ENCODE assay signal across 1 cellular context in the genomic region with DNA sequence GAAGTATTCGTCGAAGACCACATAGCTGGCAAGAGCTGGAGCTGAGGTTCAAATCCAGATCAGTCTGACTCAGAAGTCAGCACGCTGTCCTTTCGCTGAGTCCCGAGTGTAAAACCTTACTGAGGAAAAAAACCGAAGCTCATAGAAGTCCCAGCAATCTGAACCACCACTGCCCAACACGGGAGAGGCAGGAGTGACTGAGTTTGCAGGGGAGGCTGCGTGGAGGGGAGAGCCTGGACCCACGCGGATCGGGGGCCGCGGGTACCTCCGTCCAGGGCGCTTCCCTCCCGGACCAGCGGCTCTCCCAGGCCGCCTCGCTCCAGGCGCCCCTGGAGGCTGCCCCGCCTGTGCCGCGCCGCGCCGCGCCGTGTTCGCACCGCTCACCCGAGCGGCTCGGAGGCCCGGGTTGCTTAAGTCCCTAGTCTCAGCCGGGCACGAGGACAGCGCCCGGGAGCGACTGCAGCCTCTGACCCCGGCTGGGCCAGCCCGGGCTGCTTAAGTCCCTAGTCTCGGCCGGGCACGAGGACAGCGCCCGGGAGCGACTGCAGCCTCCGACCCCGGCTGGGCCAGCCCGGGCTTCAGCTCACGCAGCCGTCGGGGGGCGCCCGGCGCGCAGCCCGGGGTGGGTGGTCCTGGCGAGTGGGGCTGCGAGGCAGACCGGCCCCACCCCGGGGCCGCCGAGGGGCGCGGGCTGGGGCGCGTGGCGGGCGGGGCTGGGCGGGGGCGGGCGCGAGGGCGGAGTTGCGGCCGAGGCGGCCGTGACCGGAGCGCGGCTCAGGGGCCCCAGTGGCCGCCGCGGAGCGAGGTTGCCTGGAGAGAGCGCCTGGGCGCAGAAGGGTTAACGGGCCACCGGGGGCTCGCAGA.
TF ChIP-seq lines count a peak whose summit lies in the region.

A gene (plus strand): TSS at position 777 of the 864 bp plus-strand sequence. CDS start 2,881 bp downstream, outside the sequence.

TF ChIP-seq in HEK293, 187 proteins besides CTCF, POLR2A, EP300 and RAD21 (continued from another document and continues in another):
- TF ChIP-seq, protein P1, sequence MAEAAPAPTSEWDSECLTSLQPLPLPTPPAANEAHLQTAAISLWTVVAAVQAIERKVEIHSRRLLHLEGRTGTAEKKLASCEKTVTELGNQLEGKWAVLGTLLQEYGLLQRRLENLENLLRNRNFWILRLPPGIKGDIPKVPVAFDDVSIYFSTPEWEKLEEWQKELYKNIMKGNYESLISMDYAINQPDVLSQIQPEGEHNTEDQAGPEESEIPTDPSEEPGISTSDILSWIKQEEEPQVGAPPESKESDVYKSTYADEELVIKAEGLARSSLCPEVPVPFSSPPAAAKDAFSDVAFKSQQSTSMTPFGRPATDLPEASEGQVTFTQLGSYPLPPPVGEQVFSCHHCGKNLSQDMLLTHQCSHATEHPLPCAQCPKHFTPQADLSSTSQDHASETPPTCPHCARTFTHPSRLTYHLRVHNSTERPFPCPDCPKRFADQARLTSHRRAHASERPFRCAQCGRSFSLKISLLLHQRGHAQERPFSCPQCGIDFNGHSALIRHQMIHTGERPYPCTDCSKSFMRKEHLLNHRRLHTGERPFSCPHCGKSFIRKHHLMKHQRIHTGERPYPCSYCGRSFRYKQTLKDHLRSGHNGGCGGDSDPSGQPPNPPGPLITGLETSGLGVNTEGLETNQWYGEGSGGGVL (tag by site-specific recombination; IDR thresholded peaks at IDR 0.05): peak; percentile 43; the same call in 1 of the 2 replicates
- TF ChIP-seq ZNF354C (tag by site-specific recombination; IDR thresholded peaks at IDR 0.05; ENCODE audit: borderline replicate concordance, low read depth) (no peak), ZNF747 (tag by site-specific recombination; IDR thresholded peaks at IDR 0.05) (no peak), ZNF76 (tag by site-specific recombination; IDR thresholded peaks at IDR 0.05; ENCODE audit: borderline replicate concordance, low read depth) (peak; percentile 34; the same call in 1 of the 2 replicates), OSR2 (tag by site-specific recombination; IDR thresholded peaks at IDR 0.05) (no peak), ZNF157 (tag by site-specific recombination; IDR thresholded peaks at IDR 0.05) (no peak), ZNF707 (tag by site-specific recombination; IDR thresholded peaks at IDR 0.05) (no peak), ZNF670 (tag by site-specific recombination; IDR thresholded peaks at IDR 0.05; ENCODE audit: low read depth) (no peak), ZNF169 (tag by site-specific recombination; IDR thresholded peaks at IDR 0.05) (no peak), ZNF16 (tag by site-specific recombination; IDR thresholded peaks at IDR 0.05; ENCODE audit: low read depth) (no peak), ZFHX2 (tag by site-specific recombination; conservative IDR thresholded peaks at IDR 0.05) (no peak), ZNF629 (tag by site-specific recombination; IDR thresholded peaks at IDR 0.05) (no peak), ZNF585B (tag by site-specific recombination; IDR thresholded peaks at IDR 0.05) (no peak), ZNF138 (tag by site-specific recombination; IDR thresholded peaks at IDR 0.05; ENCODE audit: borderline replicate concordance) (no peak), ZBTB8A (tag by site-specific recombination; IDR thresholded peaks at IDR 0.05) (peak; percentile 72), ZBTB1 (tag by site-specific recombination; IDR thresholded peaks at IDR 0.05) (no peak), ZNF2 (tag by site-specific recombination; IDR thresholded peaks at IDR 0.05) (no peak), ZNF600 (tag by site-specific recombination; IDR thresholded peaks at IDR 0.05) (peak; percentile 98), ZNF514 (tag by site-specific recombination; IDR thresholded peaks at IDR 0.05) (no peak), HOXD13 (CRISPR knock-in tag; IDR thresholded peaks at IDR 0.05; ENCODE audit: borderline replicate concordance) (no peak), ZFP69B (tag by site-specific recombination; IDR thresholded peaks at IDR 0.05) (no peak), ZNF555 (tag by site-specific recombination; conservative IDR thresholded peaks at IDR 0.05) (no peak), ZNF23 (tag by site-specific recombination; IDR thresholded peaks at IDR 0.05; ENCODE audit: borderline replicate concordance) (no peak), ZNF335 (tag by site-specific recombination; conservative IDR thresholded peaks at IDR 0.05) (peak; percentile 72), ZNF37A (tag by site-specific recombination; IDR thresholded peaks at IDR 0.05) (no peak), GFI1B (tag by site-specific recombination; IDR thresholded peaks at IDR 0.05) (no peak), ZBTB20 (tag by site-specific recombination; IDR thresholded peaks at IDR 0.05) (peak; percentile 91), ZNF350 (tag by site-specific recombination; IDR thresholded peaks at IDR 0.05) (no peak), ZNF624 (tag by site-specific recombination; IDR thresholded peaks at IDR 0.05) (no peak), ZNF677 (tag by site-specific recombination; IDR thresholded peaks at IDR 0.05) (no peak), FEZF1 (tag by site-specific recombination; IDR thresholded peaks at IDR 0.05) (no peak), EGR2 (tag by site-specific recombination; IDR thresholded peaks at IDR 0.05; ENCODE audit: low read depth) (no peak), GLI2 (tag by site-specific recombination; IDR thresholded peaks at IDR 0.05; ENCODE audit: borderline replicate concordance, low read depth) (no peak), BCL11B (tag by site-specific recombination; IDR thresholded peaks at IDR 0.05; ENCODE audit: low read depth) (no peak), ZNF311 (tag by site-specific recombination; IDR thresholded peaks at IDR 0.05; ENCODE audit: borderline replicate concordance) (no peak), ZSCAN30 (tag by site-specific recombination; IDR thresholded peaks at IDR 0.05) (0 out of 2 replicates have a peak, but pooled peaks have one; percentile 16), ZNF549 (tag by site-specific recombination; IDR thresholded peaks at IDR 0.05) (no peak), ZNF501 (tag by site-specific recombination; IDR thresholded peaks at IDR 0.05) (no peak), ZNF664 (tag by site-specific recombination; IDR thresholded peaks at IDR 0.05) (no peak), ZNF239 (tag by site-specific recombination; IDR thresholded peaks at IDR 0.05) (no peak)
- TF ChIP-seq, protein P2, sequence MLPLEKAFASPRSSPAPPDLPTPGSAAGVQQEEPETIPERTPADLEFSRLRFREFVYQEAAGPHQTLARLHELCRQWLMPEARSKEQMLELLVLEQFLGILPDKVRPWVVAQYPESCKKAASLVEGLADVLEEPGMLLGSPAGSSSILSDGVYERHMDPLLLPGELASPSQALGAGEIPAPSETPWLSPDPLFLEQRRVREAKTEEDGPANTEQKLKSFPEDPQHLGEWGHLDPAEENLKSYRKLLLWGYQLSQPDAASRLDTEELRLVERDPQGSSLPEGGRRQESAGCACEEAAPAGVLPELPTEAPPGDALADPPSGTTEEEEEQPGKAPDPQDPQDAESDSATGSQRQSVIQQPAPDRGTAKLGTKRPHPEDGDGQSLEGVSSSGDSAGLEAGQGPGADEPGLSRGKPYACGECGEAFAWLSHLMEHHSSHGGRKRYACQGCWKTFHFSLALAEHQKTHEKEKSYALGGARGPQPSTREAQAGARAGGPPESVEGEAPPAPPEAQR (tag by site-specific recombination; IDR thresholded peaks at IDR 0.05): no peak
- TF ChIP-seq, protein P3, sequence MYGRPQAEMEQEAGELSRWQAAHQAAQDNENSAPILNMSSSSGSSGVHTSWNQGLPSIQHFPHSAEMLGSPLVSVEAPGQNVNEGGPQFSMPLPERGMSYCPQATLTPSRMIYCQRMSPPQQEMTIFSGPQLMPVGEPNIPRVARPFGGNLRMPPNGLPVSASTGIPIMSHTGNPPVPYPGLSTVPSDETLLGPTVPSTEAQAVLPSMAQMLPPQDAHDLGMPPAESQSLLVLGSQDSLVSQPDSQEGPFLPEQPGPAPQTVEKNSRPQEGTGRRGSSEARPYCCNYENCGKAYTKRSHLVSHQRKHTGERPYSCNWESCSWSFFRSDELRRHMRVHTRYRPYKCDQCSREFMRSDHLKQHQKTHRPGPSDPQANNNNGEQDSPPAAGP (tag by site-specific recombination; IDR thresholded peaks at IDR 0.05): no peak
- TF ChIP-seq, protein P4, sequence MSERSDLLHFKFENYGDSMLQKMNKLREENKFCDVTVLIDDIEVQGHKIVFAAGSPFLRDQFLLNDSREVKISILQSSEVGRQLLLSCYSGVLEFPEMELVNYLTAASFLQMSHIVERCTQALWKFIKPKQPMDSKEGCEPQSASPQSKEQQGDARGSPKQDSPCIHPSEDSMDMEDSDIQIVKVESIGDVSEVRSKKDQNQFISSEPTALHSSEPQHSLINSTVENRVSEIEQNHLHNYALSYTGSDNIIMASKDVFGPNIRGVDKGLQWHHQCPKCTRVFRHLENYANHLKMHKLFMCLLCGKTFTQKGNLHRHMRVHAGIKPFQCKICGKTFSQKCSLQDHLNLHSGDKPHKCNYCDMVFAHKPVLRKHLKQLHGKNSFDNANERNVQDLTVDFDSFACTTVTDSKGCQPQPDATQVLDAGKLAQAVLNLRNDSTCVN (tag by site-specific recombination; optimal IDR thresholded peaks at IDR 0.05): peak; percentile 86
- TF ChIP-seq, protein P5, sequence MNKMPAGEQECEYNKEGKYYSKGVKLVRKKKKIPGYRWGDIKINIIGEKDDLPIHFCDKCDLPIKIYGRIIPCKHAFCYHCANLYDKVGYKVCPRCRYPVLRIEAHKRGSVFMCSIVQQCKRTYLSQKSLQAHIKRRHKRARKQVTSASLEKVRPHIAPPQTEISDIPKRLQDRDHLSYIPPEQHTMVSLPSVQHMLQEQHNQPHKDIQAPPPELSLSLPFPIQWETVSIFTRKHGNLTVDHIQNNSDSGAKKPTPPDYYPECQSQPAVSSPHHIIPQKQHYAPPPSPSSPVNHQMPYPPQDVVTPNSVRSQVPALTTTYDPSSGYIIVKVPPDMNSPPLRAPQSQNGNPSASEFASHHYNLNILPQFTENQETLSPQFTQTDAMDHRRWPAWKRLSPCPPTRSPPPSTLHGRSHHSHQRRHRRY (tag by site-specific recombination; IDR thresholded peaks at IDR 0.05): no peak
- TF ChIP-seq, protein P6, sequence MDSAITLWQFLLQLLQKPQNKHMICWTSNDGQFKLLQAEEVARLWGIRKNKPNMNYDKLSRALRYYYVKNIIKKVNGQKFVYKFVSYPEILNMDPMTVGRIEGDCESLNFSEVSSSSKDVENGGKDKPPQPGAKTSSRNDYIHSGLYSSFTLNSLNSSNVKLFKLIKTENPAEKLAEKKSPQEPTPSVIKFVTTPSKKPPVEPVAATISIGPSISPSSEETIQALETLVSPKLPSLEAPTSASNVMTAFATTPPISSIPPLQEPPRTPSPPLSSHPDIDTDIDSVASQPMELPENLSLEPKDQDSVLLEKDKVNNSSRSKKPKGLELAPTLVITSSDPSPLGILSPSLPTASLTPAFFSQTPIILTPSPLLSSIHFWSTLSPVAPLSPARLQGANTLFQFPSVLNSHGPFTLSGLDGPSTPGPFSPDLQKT (IDR thresholded peaks at IDR 0.05; ENCODE audit: borderline replicate concordance, low read depth, low read length): no peak
- TF ChIP-seq, protein P7, sequence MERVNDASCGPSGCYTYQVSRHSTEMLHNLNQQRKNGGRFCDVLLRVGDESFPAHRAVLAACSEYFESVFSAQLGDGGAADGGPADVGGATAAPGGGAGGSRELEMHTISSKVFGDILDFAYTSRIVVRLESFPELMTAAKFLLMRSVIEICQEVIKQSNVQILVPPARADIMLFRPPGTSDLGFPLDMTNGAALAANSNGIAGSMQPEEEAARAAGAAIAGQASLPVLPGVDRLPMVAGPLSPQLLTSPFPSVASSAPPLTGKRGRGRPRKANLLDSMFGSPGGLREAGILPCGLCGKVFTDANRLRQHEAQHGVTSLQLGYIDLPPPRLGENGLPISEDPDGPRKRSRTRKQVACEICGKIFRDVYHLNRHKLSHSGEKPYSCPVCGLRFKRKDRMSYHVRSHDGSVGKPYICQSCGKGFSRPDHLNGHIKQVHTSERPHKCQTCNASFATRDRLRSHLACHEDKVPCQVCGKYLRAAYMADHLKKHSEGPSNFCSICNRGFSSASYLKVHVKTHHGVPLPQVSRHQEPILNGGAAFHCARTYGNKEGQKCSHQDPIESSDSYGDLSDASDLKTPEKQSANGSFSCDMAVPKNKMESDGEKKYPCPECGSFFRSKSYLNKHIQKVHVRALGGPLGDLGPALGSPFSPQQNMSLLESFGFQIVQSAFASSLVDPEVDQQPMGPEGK (tag by site-specific recombination; IDR thresholded peaks at IDR 0.05): 0 out of 2 replicates have a peak, but pooled peaks have one; percentile 22
- TF ChIP-seq, protein P8, sequence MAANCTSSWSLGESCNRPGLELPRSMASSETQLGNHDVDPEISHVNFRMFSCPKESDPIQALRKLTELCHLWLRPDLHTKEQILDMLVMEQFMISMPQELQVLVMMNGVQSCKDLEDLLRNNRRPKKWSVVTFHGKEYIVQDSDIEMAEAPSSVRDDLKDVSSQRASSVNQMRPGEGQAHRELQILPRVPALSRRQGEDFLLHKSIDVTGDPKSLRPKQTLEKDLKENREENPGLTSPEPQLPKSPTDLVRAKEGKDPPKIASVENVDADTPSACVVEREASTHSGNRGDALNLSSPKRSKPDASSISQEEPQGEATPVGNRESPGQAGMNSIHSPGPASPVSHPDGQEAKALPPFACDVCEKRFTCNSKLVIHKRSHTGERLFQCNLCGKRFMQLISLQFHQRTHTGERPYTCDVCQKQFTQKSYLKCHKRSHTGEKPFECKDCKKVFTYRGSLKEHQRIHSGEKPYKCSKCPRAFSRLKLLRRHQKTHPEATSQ (tag by site-specific recombination; IDR thresholded peaks at IDR 0.05): no peak
- TF ChIP-seq, protein P9, sequence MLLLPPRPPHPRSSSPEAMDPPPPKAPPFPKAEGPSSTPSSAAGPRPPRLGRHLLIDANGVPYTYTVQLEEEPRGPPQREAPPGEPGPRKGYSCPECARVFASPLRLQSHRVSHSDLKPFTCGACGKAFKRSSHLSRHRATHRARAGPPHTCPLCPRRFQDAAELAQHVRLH (tag by site-specific recombination; IDR thresholded peaks at IDR 0.05): no peak
- TF ChIP-seq, protein P10, sequence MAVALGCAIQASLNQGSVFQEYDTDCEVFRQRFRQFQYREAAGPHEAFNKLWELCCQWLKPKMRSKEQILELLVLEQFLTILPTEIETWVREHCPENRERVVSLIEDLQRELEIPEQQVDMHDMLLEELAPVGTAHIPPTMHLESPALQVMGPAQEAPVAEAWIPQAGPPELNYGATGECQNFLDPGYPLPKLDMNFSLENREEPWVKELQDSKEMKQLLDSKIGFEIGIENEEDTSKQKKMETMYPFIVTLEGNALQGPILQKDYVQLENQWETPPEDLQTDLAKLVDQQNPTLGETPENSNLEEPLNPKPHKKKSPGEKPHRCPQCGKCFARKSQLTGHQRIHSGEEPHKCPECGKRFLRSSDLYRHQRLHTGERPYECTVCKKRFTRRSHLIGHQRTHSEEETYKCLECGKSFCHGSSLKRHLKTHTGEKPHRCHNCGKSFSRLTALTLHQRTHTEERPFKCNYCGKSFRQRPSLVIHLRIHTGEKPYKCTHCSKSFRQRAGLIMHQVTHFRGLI (tag by site-specific recombination; IDR thresholded peaks at IDR 0.05): no peak
- TF ChIP-seq, protein P11, sequence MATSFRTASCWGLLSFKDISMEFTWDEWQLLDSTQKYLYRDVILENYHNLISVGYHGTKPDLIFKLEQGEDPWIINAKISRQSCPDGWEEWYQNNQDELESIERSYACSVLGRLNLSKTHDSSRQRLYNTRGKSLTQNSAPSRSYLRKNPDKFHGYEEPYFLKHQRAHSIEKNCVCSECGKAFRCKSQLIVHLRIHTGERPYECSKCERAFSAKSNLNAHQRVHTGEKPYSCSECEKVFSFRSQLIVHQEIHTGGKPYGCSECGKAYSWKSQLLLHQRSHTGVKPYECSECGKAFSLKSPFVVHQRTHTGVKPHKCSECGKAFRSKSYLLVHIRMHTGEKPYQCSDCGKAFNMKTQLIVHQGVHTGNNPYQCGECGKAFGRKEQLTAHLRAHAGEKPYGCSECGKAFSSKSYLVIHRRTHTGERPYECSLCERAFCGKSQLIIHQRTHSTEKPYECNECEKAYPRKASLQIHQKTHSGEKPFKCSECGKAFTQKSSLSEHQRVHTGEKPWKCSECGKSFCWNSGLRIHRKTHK (tag by site-specific recombination; IDR thresholded peaks at IDR 0.05): no peak
